ENCODE assay signal across 14 cellular contexts in the genomic region with DNA sequence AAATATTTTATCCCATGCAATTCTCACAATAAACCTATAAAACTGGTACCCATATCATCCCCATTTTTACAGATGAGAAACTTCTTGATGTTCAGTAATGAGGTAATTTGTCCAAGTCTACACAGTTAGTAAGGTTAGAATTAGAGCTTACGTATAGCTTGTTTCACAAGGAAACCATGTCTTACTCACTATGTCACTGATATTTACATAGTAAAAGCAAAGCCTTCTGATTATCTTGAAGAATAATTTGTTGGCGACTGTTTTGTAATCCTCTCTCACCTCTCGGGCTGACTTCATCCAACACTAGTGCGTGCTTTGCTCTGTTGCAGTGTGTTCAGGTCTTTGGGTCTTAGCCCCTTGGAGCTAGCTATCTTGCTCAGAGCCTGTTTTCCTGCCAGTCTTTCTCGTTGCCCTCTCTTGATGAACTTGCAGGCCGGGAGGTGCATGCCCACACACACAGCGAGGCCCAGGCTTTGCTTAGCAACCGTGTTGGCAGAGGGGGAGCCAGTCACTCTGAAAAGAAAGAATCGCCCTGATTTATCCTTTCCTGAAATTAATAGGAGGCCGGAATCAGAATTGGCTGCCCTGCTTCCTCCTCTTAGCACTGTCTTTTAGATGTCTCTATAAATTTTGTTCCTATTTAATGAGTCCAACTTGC.
DNase-seq lines count a peak whose midpoint lies in the region; ATAC-seq, FAIRE-seq and TF ChIP-seq lines count a peak whose summit lies in the region.
"Had no signal": no experiment of that assay in that cellular context is flagged by ENCODE, and none has a peak within 500 bp of the region (broad histone marks: within the 10 kb centered on the region; RNA-seq: fewer than 3 reads in every experiment).

No MANE protein-coding gene starts in this region.

- intact Hi-C loops in sciatic nerve (cut with DNase I): no loop called here

- no peaks in the 10 kb centered on the region for H3K36me3 ChIP-seq in bronchial epithelial cell (ENCODE audit: control insufficient read depth, insufficient read depth, low read length)
- H3K36me3 ChIP-seq: SJSA1, upper lobe of right lung had no signal

- DNase-seq in G401 (ENCODE audit: low spot score) (peak; percentile 69), bronchial epithelial cell (ENCODE audit: low read depth) (peak; percentile 66), sciatic nerve (ENCODE audit: low spot score) (no peak), GM10266 (ENCODE audit: extremely low spot score) (no peak), NCI-H1930 (lab: John Stamatoyannopoulos, UW) (no peak), SIG-M5 (lab: John Stamatoyannopoulos, UW) (no peak)
- DNase-seq: DMS53, foreskin keratinocyte, NCI-H2171 treated with DMSO at 0.1 percent for 48 hours, upper lobe of right lung had no signal

- in situ Hi-C loops in G401 (cut with HindIII; ENCODE audit: low sequenced_read_pairs): no loop called here

- no peak for TF ChIP-seq CTCF in bronchial epithelial cell (IDR thresholded peaks at IDR 0.05; ENCODE audit: insufficient read depth, low read length, severe bottlenecking)
- no peak for TF ChIP-seq CTCF in GM10266 (IDR thresholded peaks at IDR 0.05; ENCODE audit: control insufficient read depth, insufficient read depth, low read depth, missing control alignments)

- peak; percentile 61 for ATAC-seq in sciatic nerve
- ATAC-seq in activated CD4-positive, CD25-positive, alpha-beta regulatory T cell treated with anti-CD3 and anti-CD28 coated beads, Interleukin-2, amount 50 U/mL, for 24 hours: no peak
- ATAC-seq: foreskin keratinocyte, upper lobe of right lung had no signal

- peak; percentile 18 for FAIRE-seq in bronchial epithelial cell (lab: Jason Lieb, UNC)
- peak; percentile 78 for FAIRE-seq in islet of Langerhans (lab: Jason Lieb, UNC)
- FAIRE-seq: HTR-8/SVneo had no signal

- H3K27me3 ChIP-seq in bronchial epithelial cell (ENCODE audit: control insufficient read depth, insufficient read depth, low read length): no peaks in the 10 kb centered on the region
- H3K27me3 ChIP-seq: foreskin keratinocyte, SJSA1, upper lobe of right lung had no signal

- no peak overlapping the region for H3K4me3 ChIP-seq in bronchial epithelial cell (ENCODE audit: low read depth, low read length)
- H3K4me3 ChIP-seq: SJSA1, upper lobe of right lung had no signal

Comparison
In these comparisons a context has a peak if more than half of its experiments do, and no peak if none do; other contexts are left out.
1. DNase-seq: peak in G401 (single experiment) and bronchial epithelial cell (single experiment); none in sciatic nerve (single experiment), GM10266 (single experiment), NCI-H1930 (0 of 2) and SIG-M5 (single experiment).